Comparison of ENCODE assay signal across 28 cellular contexts in genomic region chr1:210608766-210609165, GRCh38.
DNase-seq lines count a peak whose midpoint lies in the region; ATAC-seq, FAIRE-seq and TF ChIP-seq lines count a peak whose summit lies in the region.
"Had no signal": no experiment of that assay in that cellular context is flagged by ENCODE, and none has a peak within 500 bp of the region (broad histone marks: within the 10 kb centered on the region; RNA-seq: fewer than 3 reads in every experiment).

No MANE protein-coding gene starts in this region.

- no peak overlapping the region for H3K9ac ChIP-seq in GM12878 (ENCODE audit: control insufficient read depth, insufficient read depth, low read length)
- H3K9ac ChIP-seq: BLaER1 had no signal

- no peak for TF ChIP-seq EP300 in GM12878 (IDR thresholded peaks at IDR 0.05; ENCODE audit: borderline replicate concordance in 1 of 2, control insufficient read depth in 1 of 2, low read depth in 2 of 2, low read length in 2 of 2)

- peaks cover 7% of the 10 kb centered on the region for H3K9me3 Mint-ChIP-seq in memory B cell
- H3K9me3 Mint-ChIP-seq in activated CD4-positive, alpha-beta T cell treated with anti-CD3 and anti-CD28 coated beads, Interleukin-2, amount 10 ng/mL, durations not matched to agents 7 days and 5 days: no peaks in the 10 kb centered on the region

- H3K9me3 ChIP-seq in GM12878 (replicated peaks; ENCODE audit: control insufficient read depth, insufficient read depth, low read length): no peaks in the 10 kb centered on the region

- CTCF ChIA-PET in GM12878 (lab: Yijun Ruan, JAX): interaction anchor here (1.2 kb wide), 1 partner anchor 10 kb away, joined by 3 read pairs; no protein-coding TSS in a partner anchor
- CTCF ChIA-PET in activated CD4-positive, alpha-beta T cell treated with anti-CD3 and anti-CD28 coated beads, Interleukin-2, amount 10 ng/mL, durations not matched to agents 7 days and 5 days (lab: Charles Lee): no interaction called here

- peaks cover 16% of the 10 kb centered on the region for H3K36me3 Mint-ChIP-seq in memory B cell
- no peaks in the 10 kb centered on the region for H3K36me3 Mint-ChIP-seq in activated CD4-positive, alpha-beta T cell treated with anti-CD3 and anti-CD28 coated beads, Interleukin-2, amount 10 ng/mL, durations not matched to agents 7 days and 5 days (ENCODE audit: low read depth)
- H3K36me3 Mint-ChIP-seq: CD14-positive monocyte; CD4-positive, CD25-positive, alpha-beta regulatory T cell had no signal

- SMC1A ChIA-PET in GM12878 (lab: Charles Lee; ENCODE audit: uncharacterized antibody, unreplicated experiment): interaction anchor here (0.9 kb wide), 1 partner anchor 41 kb away, joined by 3 read pairs; no protein-coding TSS in a partner anchor

- DNase-seq in NCI-H82 (lab: John Stamatoyannopoulos, UW) (peak; percentile 55), NCI-H82 treated with DMSO at 0.1 percent for 48 hours (lab: John Stamatoyannopoulos, UW; ENCODE audit: unreplicated experiment) (no peak), NAMALWA (ENCODE audit: low spot score) (peak; percentile 1), GM12878 (ENCODE audit: low read depth, low spot score) (no peak), memory B cell (ENCODE audit: low spot score in 2 of 2) (no peak)
- no peak for DNase-seq in activated CD4-positive, alpha-beta T cell treated with anti-CD3 and anti-CD28 coated beads, Interleukin-2, amount 10 ng/mL, durations not matched to agents 7 days and 5 days
- DNase-seq: AML-193; C1 segment of cervical spinal cord; CD4-positive, alpha-beta memory T cell; CD4-positive, CD25-positive, alpha-beta regulatory T cell; CD8-positive, alpha-beta memory T cell; COR-L47; DMS 273 treated with DMSO at 0.1 percent for 48 hours; DMS153; DMS53; DMS79; DND-41; EL; GDM1 had no signal

- H2AFZ ChIP-seq in GM12878 (ENCODE audit: control insufficient read depth, low read depth, low read length): no peak overlapping the region

- BruUV-seq in GM12878 (replicated peaks; lab: Mats Ljungman, UMichigan): no TSS peak

- no peaks in the 10 kb centered on the region for H3K36me3 ChIP-seq in GM12878 (ENCODE audit: control insufficient read depth in 2 of 2, insufficient read depth in 2 of 2, low read length in 1 of 2)
- H3K36me3 ChIP-seq: BLaER1 had no signal

- no peak for TF ChIP-seq CTCF in GM12878 (IDR thresholded peaks at IDR 0.05 in 2 of 3, conservative IDR thresholded peaks at IDR 0.05 in 1 of 3; ENCODE audit: control insufficient read depth in 2 of 3, extremely low read depth in 1 of 3, insufficient read depth in 1 of 3, low read depth in 3 of 3, low read length in 3 of 3)

- TF ChIP-seq POLR2A in GM12878 (IDR thresholded peaks at IDR 0.05; ENCODE audit: low read depth, low read length): no peak

- POLR2A ChIA-PET in GM12878 (lab: Charles Lee): no interaction called here
- POLR2A ChIA-PET in activated CD4-positive, alpha-beta T cell treated with anti-CD3 and anti-CD28 coated beads, Interleukin-2, amount 10 ng/mL, durations not matched to agents 7 days and 5 days (lab: Charles Lee): no interaction called here

- H3K4me1 Mint-ChIP-seq in memory B cell: peaks cover 7% of the 10 kb centered on the region
- no peaks in the 10 kb centered on the region for H3K4me1 Mint-ChIP-seq in activated CD4-positive, alpha-beta T cell treated with anti-CD3 and anti-CD28 coated beads, Interleukin-2, amount 10 ng/mL, durations not matched to agents 7 days and 5 days
- H3K4me1 Mint-ChIP-seq: B cell had no signal

- H3K4me3 ChIP-seq in GM12878: no peak overlapping the region
- H3K4me3 ChIP-seq: A549, BLaER1 had no signal

- intact Hi-C loops in GM12878 (cut with micrococcal nuclease; ENCODE audit: unreplicated experiment): no loop called here

- TF ChIP-seq RAD21 in GM12878 (IDR thresholded peaks at IDR 0.05; ENCODE audit: insufficient read depth, low read depth, low read length): no peak

- no peak for FAIRE-seq in GM12878 (lab: Jason Lieb, UNC)
- FAIRE-seq: A549, GM12892, GM18507 had no signal

- in situ Hi-C loops in GM12878 (cut with MboI): no loop called here

- ATAC-seq in GM12878: no peak
- peak; percentile 42 for ATAC-seq in memory B cell (ENCODE audit: low read depth)
- ATAC-seq in HG03039 (IDR thresholded peaks at IDR 0.05; ENCODE audit: unreplicated experiment): no peak
- ATAC-seq in HG03280 (IDR thresholded peaks at IDR 0.05; ENCODE audit: unreplicated experiment): no peak
- ATAC-seq: A549 had no signal

- H3K4me1 ChIP-seq in GM12878 (ENCODE audit: control insufficient read depth, insufficient read depth, low read length): no peaks in the 10 kb centered on the region
- H3K4me1 ChIP-seq: A549 had no signal

- WGBS in GM12878 (ENCODE audit: insufficient coverage, insufficient replicate concordance, low lambda C conversion rate, missing lambda C conversion rate): 49% methylated on average over 5 of the region's 5 CpGs

- no peaks in the 10 kb centered on the region for H3K79me2 ChIP-seq in GM12878 (ENCODE audit: control insufficient read depth, insufficient read depth, low read length)

- H3K4me2 ChIP-seq in GM12878 (ENCODE audit: control insufficient read depth, insufficient read depth): no peak overlapping the region
- H3K4me2 ChIP-seq: A549 had no signal

- H3K27ac Mint-ChIP-seq in memory B cell: no peak overlapping the region
- H3K27ac Mint-ChIP-seq in activated CD4-positive, alpha-beta T cell treated with anti-CD3 and anti-CD28 coated beads, Interleukin-2, amount 10 ng/mL, durations not matched to agents 7 days and 5 days: no peak overlapping the region
- H3K27ac Mint-ChIP-seq: B cell; CD14-positive monocyte; CD4-positive, alpha-beta memory T cell; CD4-positive, CD25-positive, alpha-beta regulatory T cell; CD8-positive, alpha-beta memory T cell had no signal

- no peak overlapping the region for H3K4me3 Mint-ChIP-seq in memory B cell
- no peak overlapping the region for H3K4me3 Mint-ChIP-seq in activated CD4-positive, alpha-beta T cell treated with anti-CD3 and anti-CD28 coated beads, Interleukin-2, amount 10 ng/mL, durations not matched to agents 7 days and 5 days
- H3K4me3 Mint-ChIP-seq: B cell; CD14-positive monocyte; CD4-positive, alpha-beta memory T cell; CD4-positive, CD25-positive, alpha-beta regulatory T cell; CD8-positive, alpha-beta memory T cell had no signal

- H3K27me3 ChIP-seq in GM12878 (replicated peaks in 1 of 2; ENCODE audit: control insufficient read depth in 2 of 2, insufficient read depth in 2 of 2, low read length in 1 of 2): no peaks in the 10 kb centered on the region
- H3K27me3 ChIP-seq: BLaER1 had no signal

- RAD21 ChIA-PET in GM12878 (lab: Charles Lee; ENCODE audit: unreplicated experiment): no interaction called here

- H4K20me1 ChIP-seq in GM12878 (ENCODE audit: control insufficient read depth, insufficient read depth): no peaks in the 10 kb centered on the region
- H4K20me1 ChIP-seq: BLaER1 had no signal

- H3K27ac ChIP-seq in GM12878 (ENCODE audit: control insufficient read depth, insufficient read depth): no peak overlapping the region
- H3K27ac ChIP-seq: 22Rv1, A549, BLaER1 had no signal

- H3K27me3 Mint-ChIP-seq in memory B cell: no peaks in the 10 kb centered on the region
- peaks cover 2% of the 10 kb centered on the region for H3K27me3 Mint-ChIP-seq in activated CD4-positive, alpha-beta T cell treated with anti-CD3 and anti-CD28 coated beads, Interleukin-2, amount 10 ng/mL, durations not matched to agents 7 days and 5 days
- H3K27me3 Mint-ChIP-seq: CD4-positive, alpha-beta memory T cell; CD4-positive, CD25-positive, alpha-beta regulatory T cell; CD8-positive, alpha-beta memory T cell had no signal

TF ChIP-seq in GM12878, 131 proteins besides CTCF, POLR2A, EP300 and RAD21:
- TF ChIP-seq SPI1 (IDR thresholded peaks at IDR 0.05; ENCODE audit: borderline replicate concordance, insufficient read depth, low read depth, low read length) (peak; percentile 60; the same call in 1 of the 2 replicates), E4F1 (IDR thresholded peaks at IDR 0.05; ENCODE audit: borderline replicate concordance, partially characterized antibody) (no peak)

Comparison
In these comparisons a context has a peak if more than half of its experiments do, and no peak if none do; other contexts are left out.
1. DNase-seq: peak in NCI-H82 (single experiment) and NAMALWA (single experiment); none in NCI-H82 treated with DMSO at 0.1 percent for 48 hours (single experiment), GM12878 (single experiment), memory B cell (0 of 2) and activated CD4-positive, alpha-beta T cell treated with anti-CD3 and anti-CD28 coated beads, Interleukin-2, amount 10 ng/mL, durations not matched to agents 7 days and 5 days (single experiment).